ENCODE assay signal across 8 cellular contexts in the genomic region with DNA sequence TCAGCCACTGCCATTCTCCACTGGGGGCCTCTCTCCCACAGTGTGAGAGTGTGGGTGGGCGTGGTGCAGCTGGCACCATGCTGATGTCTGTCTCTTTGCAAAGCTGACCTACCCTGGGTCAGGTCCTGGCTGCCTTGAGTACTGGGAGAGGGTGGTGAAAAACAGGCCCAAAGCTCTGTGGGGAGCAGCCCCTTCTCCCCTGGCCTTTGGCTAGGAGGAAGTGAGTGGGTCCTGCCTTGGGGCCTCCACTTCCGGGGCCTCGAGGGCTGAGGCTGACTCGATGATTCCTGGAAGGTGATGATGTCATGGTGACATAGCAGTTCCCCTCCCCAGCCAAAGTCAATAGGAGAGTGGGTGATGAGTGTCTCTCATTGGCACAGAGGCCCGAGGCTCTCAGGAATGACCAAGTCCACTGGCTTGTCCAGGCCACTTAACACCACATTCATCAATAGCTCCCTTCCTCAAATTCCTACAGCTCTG.
DNase-seq lines count a peak whose midpoint lies in the region; ATAC-seq lines count a peak whose summit lies in the region.

No MANE protein-coding gene starts in this region.

- no peak overlapping the region for H3K4me3 ChIP-seq in BLaER1

- no peaks in the 10 kb centered on the region for H3K9me3 Mint-ChIP-seq in activated naive CD4-positive, alpha-beta T cell treated with anti-CD3 and anti-CD28 coated beads, Interleukin-2, amount 50 U/mL, for 24 hours
- H3K9me3 Mint-ChIP-seq in memory B cell, result no peaks in the 10 kb centered on the region

- H3K36me3 Mint-ChIP-seq in activated naive CD4-positive, alpha-beta T cell treated with anti-CD3 and anti-CD28 coated beads, Interleukin-2, amount 50 U/mL, for 24 hours, result peaks cover 2% of the 10 kb centered on the region
- H3K36me3 Mint-ChIP-seq in memory B cell, result no peaks in the 10 kb centered on the region

- H3K4me2 ChIP-seq in BLaER1, result peak overlapping the region; percentile 67

- no peak overlapping the region for H3K27ac ChIP-seq in BLaER1
- H3K27ac ChIP-seq in substantia nigra (ENCODE audit: low read depth, low read length, poor library complexity, severe bottlenecking), result peak overlapping the region; percentile 74

- ATAC-seq in memory B cell (ENCODE audit: low read depth), result peak; percentile 36

- peaks cover 2% of the 10 kb centered on the region; the same call in 1 of the 2 replicates for H3K9me3 ChIP-seq in BLaER1

- DNase-seq in NCI-H69 (lab: John Stamatoyannopoulos, UW) (peak; percentile 82), memory B cell (ENCODE audit: low spot score in 2 of 2) (no peak), substantia nigra (lab: John Stamatoyannopoulos, UW) (peak in 6 of 49 donors; percentile 12 to 58 (median 20)), superior temporal gyrus (ENCODE audit: extremely low spot score) (no peak), cortex of kidney (lab: John Stamatoyannopoulos, UW) (no peak)
- DNase-seq in effector CD8-positive, alpha-beta T cell (lab: John Stamatoyannopoulos, UW), result no peak

- peak overlapping the region; percentile 82 for H3K27ac Mint-ChIP-seq in activated naive CD4-positive, alpha-beta T cell treated with anti-CD3 and anti-CD28 coated beads, Interleukin-2, amount 50 U/mL, for 24 hours
- no peak overlapping the region for H3K27ac Mint-ChIP-seq in memory B cell

- H3K27me3 Mint-ChIP-seq in activated naive CD4-positive, alpha-beta T cell treated with anti-CD3 and anti-CD28 coated beads, Interleukin-2, amount 50 U/mL, for 24 hours, result no peaks in the 10 kb centered on the region
- H3K27me3 Mint-ChIP-seq in memory B cell, result no peaks in the 10 kb centered on the region

- peak overlapping the region; percentile 59 for H3K4me3 Mint-ChIP-seq in activated naive CD4-positive, alpha-beta T cell treated with anti-CD3 and anti-CD28 coated beads, Interleukin-2, amount 50 U/mL, for 24 hours
- H3K4me3 Mint-ChIP-seq in memory B cell, result no peak overlapping the region

- peaks cover 47% of the 10 kb centered on the region for H3K4me1 Mint-ChIP-seq in activated naive CD4-positive, alpha-beta T cell treated with anti-CD3 and anti-CD28 coated beads, Interleukin-2, amount 50 U/mL, for 24 hours
- H3K4me1 Mint-ChIP-seq in memory B cell, result peaks cover 44% of the 10 kb centered on the region

- no peaks in the 10 kb centered on the region for H3K36me3 ChIP-seq in BLaER1

- peaks cover 59% of the 10 kb centered on the region for H3K4me1 ChIP-seq in BLaER1

- no peaks in the 10 kb centered on the region for H3K27me3 ChIP-seq in BLaER1

- no peaks in the 10 kb centered on the region for H4K20me1 ChIP-seq in BLaER1

- no peak overlapping the region for H3K9ac ChIP-seq in BLaER1
